In the genomic region with DNA sequence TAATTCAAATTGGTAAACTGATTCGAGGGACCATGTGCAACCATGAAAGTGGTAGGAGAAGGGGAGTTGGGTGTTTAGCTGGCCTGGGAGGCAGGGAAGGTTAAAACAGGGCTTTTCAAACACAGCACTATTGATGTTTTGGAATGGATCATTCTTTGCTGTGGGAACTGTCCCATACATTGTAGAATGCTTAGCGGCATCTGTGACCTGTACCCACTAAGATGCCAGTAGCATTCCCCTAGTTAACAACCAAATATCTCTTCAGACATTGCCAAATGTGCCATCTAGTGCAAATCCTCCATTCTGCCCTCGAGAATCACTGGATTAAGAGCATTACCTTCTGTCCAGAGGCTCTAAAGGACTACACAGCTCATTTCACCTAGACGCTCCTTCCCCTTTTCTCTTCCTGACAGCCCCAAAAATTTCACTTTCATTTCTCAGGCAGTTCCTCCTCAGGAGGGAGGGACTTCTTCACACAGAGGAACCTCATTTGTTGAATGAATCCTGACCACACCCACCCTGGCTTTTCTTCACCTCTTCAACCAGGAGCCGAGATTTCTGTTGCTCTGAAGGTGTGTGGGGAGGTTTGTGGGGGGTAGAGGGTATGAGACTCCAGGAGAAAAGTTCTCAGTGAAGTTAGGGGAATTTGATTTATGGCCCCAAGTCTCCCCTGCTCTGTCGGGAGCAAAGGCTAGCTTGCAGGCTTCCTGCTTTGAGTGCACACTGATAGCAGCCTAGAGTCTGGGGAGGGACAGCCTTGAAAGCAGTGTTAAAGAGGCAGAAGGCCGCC, we compare ENCODE assay signal across 8 cellular contexts. TPM values are rescaled to one million over a fixed set of nuclear protein-coding genes. Genes with fewer than 3 reads are reported as not detected.
A peak's percentile ranks its signal among the peaks of the same experiment; 100 is the strongest.
DNase-seq lines count a peak whose midpoint lies in the region; ATAC-seq and TF ChIP-seq lines count a peak whose summit lies in the region.

A gene with protein sequence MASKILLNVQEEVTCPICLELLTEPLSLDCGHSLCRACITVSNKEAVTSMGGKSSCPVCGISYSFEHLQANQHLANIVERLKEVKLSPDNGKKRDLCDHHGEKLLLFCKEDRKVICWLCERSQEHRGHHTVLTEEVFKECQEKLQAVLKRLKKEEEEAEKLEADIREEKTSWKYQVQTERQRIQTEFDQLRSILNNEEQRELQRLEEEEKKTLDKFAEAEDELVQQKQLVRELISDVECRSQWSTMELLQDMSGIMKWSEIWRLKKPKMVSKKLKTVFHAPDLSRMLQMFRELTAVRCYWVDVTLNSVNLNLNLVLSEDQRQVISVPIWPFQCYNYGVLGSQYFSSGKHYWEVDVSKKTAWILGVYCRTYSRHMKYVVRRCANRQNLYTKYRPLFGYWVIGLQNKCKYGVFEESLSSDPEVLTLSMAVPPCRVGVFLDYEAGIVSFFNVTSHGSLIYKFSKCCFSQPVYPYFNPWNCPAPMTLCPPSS (plus strand): TSS at position 513 of the 790 bp plus-strand sequence. CDS start 7,331 bp downstream, outside the sequence.

- in situ Hi-C loops in IMR-90 (cut with MboI; ENCODE audit: low sequenced_read_pairs) = loop anchor here (5.0 to 25.0 kb wide), 2 partner anchors 63 to 688 kb away; partner anchors contain the start of genes CAVIN3, TRIM22 and TRIM5

- peak within 1 kb of the TSS; percentile 87 for H3K14ac ChIP-seq in IMR-90 (replicated peaks; ENCODE audit: low read depth, low read length)

- TF ChIP-seq POLR2A in IMR-90 (IDR thresholded peaks at IDR 0.05; ENCODE audit: low read depth, low read length) = no peak

- H3K9ac ChIP-seq in IMR-90 (ENCODE audit: low read depth, low read length) (peak within 1 kb of the TSS; percentile 82), colonic mucosa (ENCODE audit: low read depth in 2 of 2, low read length in 2 of 2) (peak within 1 kb of the TSS; percentile 39 to 59)

- BruUV-seq in IMR-90 (replicated peaks; lab: Mats Ljungman, UMichigan) = no TSS peak

- peak within 1 kb of the TSS; percentile 45; the same call in 1 of the 2 replicates for H3K56ac ChIP-seq in IMR-90 (ENCODE audit: extremely low read depth, insufficient read depth, low read length)

- peak within 1 kb of the TSS; percentile 92 for H4K5ac ChIP-seq in IMR-90 (ENCODE audit: low read depth, low read length)

- H3K9me3 ChIP-seq in DOHH2 (ENCODE audit: control insufficient read depth, insufficient read depth, low read length) = no peaks in the 10 kb centered on the region
- no peaks in the 10 kb centered on the region for H3K9me3 ChIP-seq in IMR-90 (ENCODE audit: control insufficient read depth, insufficient read depth, low read length)
- H3K9me3 ChIP-seq in colonic mucosa = no peaks in the 10 kb centered on the region

- peak within 1 kb of the TSS; percentile 79 for H3K4ac ChIP-seq in IMR-90 (ENCODE audit: low read depth, low read length)

- no peaks in the 10 kb centered on the region for H3K36me3 ChIP-seq in DOHH2 (ENCODE audit: control insufficient read depth, low read length)
- H3K36me3 ChIP-seq in IMR-90 (ENCODE audit: control insufficient read depth, insufficient read depth, low read length) = no peaks in the 10 kb centered on the region
- no peaks in the 10 kb centered on the region for H3K36me3 ChIP-seq in colonic mucosa

- peak within 1 kb of the TSS; percentile 75 for H2BK20ac ChIP-seq in IMR-90 (ENCODE audit: low read depth, low read length)

- peak within 1 kb of the TSS; percentile 78 for H2AK9ac ChIP-seq in IMR-90 (replicated peaks; ENCODE audit: low read depth, low read length, poor library complexity)

- peak within 1 kb of the TSS; percentile 55 for H2BK15ac ChIP-seq in IMR-90 (ENCODE audit: low read depth, low read length)

- H3K9me2 ChIP-seq in DOHH2 (replicated peaks; ENCODE audit: control insufficient read depth, low read length) = no peaks in the 10 kb centered on the region

- peak within 1 kb of the TSS; percentile 74 for H2BK120ac ChIP-seq in IMR-90 (ENCODE audit: low read depth, low read length)

- H3K4me1 ChIP-seq in DOHH2 (ENCODE audit: control insufficient read depth, low read length) (peaks cover 16% of the 10 kb centered on the region), IMR-90 (ENCODE audit: control insufficient read depth, insufficient read depth, low read length) (peaks cover 21% of the 10 kb centered on the region), colonic mucosa (peaks cover 12% of the 10 kb centered on the region)

- no peak within 1 kb of the TSS for H3K27ac ChIP-seq in DOHH2 (ENCODE audit: low read depth, low read length)
- peak within 1 kb of the TSS; percentile 46 for H3K27ac ChIP-seq in IMR-90 (ENCODE audit: insufficient read depth, low read length)
- H3K27ac ChIP-seq in colonic mucosa = peak within 1 kb of the TSS; percentile 81

- H4K91ac ChIP-seq in IMR-90 (ENCODE audit: insufficient read depth, low read depth, low read length) = peak within 1 kb of the TSS; percentile 53

- no peaks in the 10 kb centered on the region for H3K27me3 ChIP-seq in DOHH2 (ENCODE audit: control insufficient read depth, low read length)
- no peaks in the 10 kb centered on the region for H3K27me3 ChIP-seq in IMR-90 (ENCODE audit: control insufficient read depth, insufficient read depth, low read length)
- H3K27me3 ChIP-seq in colonic mucosa = no peaks in the 10 kb centered on the region

- CTCF ChIA-PET in IMR-90 (lab: Yijun Ruan, JAX) = interaction anchor here (0.6 to 1.0 kb wide), 2 partner anchors 24 to 89 kb away, joined by 3 read pairs; no protein-coding TSS in a partner anchor

- H3K23ac ChIP-seq in IMR-90 (ENCODE audit: low read depth, low read length) = peak within 1 kb of the TSS; percentile 56

- no peaks in the 10 kb centered on the region for H3F3A ChIP-seq in DOHH2 (ENCODE audit: control insufficient read depth, insufficient read depth)

- WGBS in IMR-90 (ENCODE audit: extremely low coverage in 2 of 2, insufficient read length in 1 of 2), 2 experiments = 50% methylated on average over 2 of the region's 7 CpGs; no CpG with 5 or more reads in 1 of the 2 experiments

- POLR2A ChIA-PET in IMR-90 (lab: Charles Lee; ENCODE audit: unreplicated experiment) = interaction anchor here (0.7 kb wide), 1 partner anchor 65 kb away, joined by 4 read pairs; the partner anchor contains the start of gene TRIM22

- peak within 1 kb of the TSS; percentile 82 for H2BK5ac ChIP-seq in IMR-90 (ENCODE audit: low read depth, low read length, poor library complexity, severe bottlenecking)

- H3K79me2 ChIP-seq in DOHH2 (ENCODE audit: control insufficient read depth, low read length) = no peaks in the 10 kb centered on the region

- H2AK5ac ChIP-seq in IMR-90 (ENCODE audit: low read depth, low read length) = peak within 1 kb of the TSS; percentile 85

- H3K4me2 ChIP-seq in DOHH2 (ENCODE audit: low read length) = peak within 1 kb of the TSS; percentile 75
- peak within 1 kb of the TSS; percentile 94 for H3K4me2 ChIP-seq in IMR-90 (ENCODE audit: low read depth, low read length)

- H3K79me1 ChIP-seq in IMR-90 (ENCODE audit: low read depth in 1 of 2, low read length in 2 of 2) = peaks cover 0 to 16% of the 10 kb centered on the region in 2 experiments; a peak in 3 of 4 replicates

- dilution Hi-C loops in IMR-90 (cut with HindIII; ENCODE audit: low sequenced_read_pairs, unreplicated experiment) = no loop called here

- H3K9me1 ChIP-seq in IMR-90 (ENCODE audit: insufficient read depth, low read length) = peaks cover 15% of the 10 kb centered on the region

- peak within 1 kb of the TSS; percentile 78 to 95 for H4K8ac ChIP-seq in IMR-90 (ENCODE audit: low read depth in 2 of 2, low read length in 2 of 2)

- ATAC-seq in GM21619 (IDR thresholded peaks at IDR 0.05; ENCODE audit: unreplicated experiment) = peak; percentile 97
- peak; percentile 78 for ATAC-seq in IMR-90 (ENCODE audit: low read depth)
- peak; percentile 97 for ATAC-seq in left lobe of liver

- intact Hi-C loops in IMR-90 (cut with micrococcal nuclease) (no loop called here), colonic mucosa (cut with DNase I) (loop anchor here (10.0 kb wide), 1 partner anchor 60 kb away; the partner anchor contains the start of genes TRIM22 and TRIM5)

- TF ChIP-seq CTCF in DOHH2 (IDR thresholded peaks at IDR 0.05; ENCODE audit: low read depth, low read length, poor library complexity, severe bottlenecking) = no peak
- TF ChIP-seq CTCF in IMR-90 (conservative IDR thresholded peaks at IDR 0.05; ENCODE audit: low read depth, low read length) = no peak
- no peak for TF ChIP-seq CTCF in colonic mucosa (IDR thresholded peaks at IDR 0.05)

- H2AFZ ChIP-seq in IMR-90 (replicated peaks; ENCODE audit: low read length, poor library complexity) = peak within 1 kb of the TSS; percentile 95

- TF ChIP-seq RAD21 in IMR-90 (IDR thresholded peaks at IDR 0.05; ENCODE audit: low read length) = no peak

- H3K18ac ChIP-seq in IMR-90 (ENCODE audit: low read depth, low read length) = peak within 1 kb of the TSS; percentile 90

- H4K20me1 ChIP-seq in DOHH2 (ENCODE audit: control insufficient read depth, insufficient read depth, low read depth, low read length) (no peaks in the 10 kb centered on the region), IMR-90 (ENCODE audit: insufficient read depth, low read length) (no peaks in the 10 kb centered on the region)

- H3K4me3 ChIP-seq in DOHH2 (ENCODE audit: low read length) (peak within 1 kb of the TSS; percentile 79), IMR-90 (ENCODE audit: insufficient read depth, low read depth, low read length) (peak within 1 kb of the TSS; percentile 46), colonic mucosa (peak within 1 kb of the TSS; percentile 55)

- DNase-seq in IMR-90 = peak; percentile 62
- DNase-seq in activated CD4-positive, CD25-positive, alpha-beta regulatory T cell treated with anti-CD3 and anti-CD28 coated beads, Interleukin-2, amount 50 U/mL, for 16 hours (ENCODE audit: low read depth, low spot score) = peak; percentile 44
- peak; percentile 85 for DNase-seq in colonic mucosa
- peak; percentile 66 for DNase-seq in left lobe of liver (ENCODE audit: low spot score)
- peak; percentile 20 to 72 for DNase-seq in stimulated activated CD4-positive, alpha-beta T cell treated with anti-CD3 and anti-CD28 coated beads, Interleukin-4, amount 100 ng/mL, for 4 hours
- DNase-seq in NCI-H1436 (lab: John Stamatoyannopoulos, UW) = no peak

TF ChIP-seq in IMR-90, 13 proteins besides CTCF, POLR2A, EP300 and RAD21 (continues in another document):
- TF ChIP-seq SMC3 (IDR thresholded peaks at IDR 0.05; ENCODE audit: low read depth, low read length) = no peak
- TF ChIP-seq CEBPB (IDR thresholded peaks at IDR 0.05; ENCODE audit: low read depth, low read length) = no peak
- TF ChIP-seq MXI1 (IDR thresholded peaks at IDR 0.05; ENCODE audit: borderline replicate concordance, low read depth, low read length) = no peak
- no peak for TF ChIP-seq BHLHE40 (IDR thresholded peaks at IDR 0.05; ENCODE audit: low read depth, low read length)
- TF ChIP-seq MAZ (IDR thresholded peaks at IDR 0.05; ENCODE audit: borderline replicate concordance, low read depth, low read length) = no peak; the same call in 1 of the 2 replicates

RNA-seq across cellular contexts. Expression of the gene that starts here (rescaled TPM):
- total RNA-seq in IMR-90 (2012; rRNA removed) (8.6 and 12.5 TPM in 2 replicates), colonic mucosa (1 to 10 TPM; 6.2 to 7.8 TPM), left lobe of liver (1.3 TPM)
- polyA plus RNA-seq in IMR-90 (2012; rRNA removed) = 5.3 and 6.1 TPM in 2 replicates
- 2.0 TPM in 2 replicates for polyA plus RNA-seq in IMR-90 (2012; cell fraction: cytosol; rRNA removed)
- 1.8 and 20.8 TPM in 2 replicates for polyA plus RNA-seq in IMR-90 (2012; cell fraction: nucleus; rRNA removed; ENCODE audit: low replicate concordance)
